11 cellular contexts compared by ENCODE assay signal in the genomic region with DNA sequence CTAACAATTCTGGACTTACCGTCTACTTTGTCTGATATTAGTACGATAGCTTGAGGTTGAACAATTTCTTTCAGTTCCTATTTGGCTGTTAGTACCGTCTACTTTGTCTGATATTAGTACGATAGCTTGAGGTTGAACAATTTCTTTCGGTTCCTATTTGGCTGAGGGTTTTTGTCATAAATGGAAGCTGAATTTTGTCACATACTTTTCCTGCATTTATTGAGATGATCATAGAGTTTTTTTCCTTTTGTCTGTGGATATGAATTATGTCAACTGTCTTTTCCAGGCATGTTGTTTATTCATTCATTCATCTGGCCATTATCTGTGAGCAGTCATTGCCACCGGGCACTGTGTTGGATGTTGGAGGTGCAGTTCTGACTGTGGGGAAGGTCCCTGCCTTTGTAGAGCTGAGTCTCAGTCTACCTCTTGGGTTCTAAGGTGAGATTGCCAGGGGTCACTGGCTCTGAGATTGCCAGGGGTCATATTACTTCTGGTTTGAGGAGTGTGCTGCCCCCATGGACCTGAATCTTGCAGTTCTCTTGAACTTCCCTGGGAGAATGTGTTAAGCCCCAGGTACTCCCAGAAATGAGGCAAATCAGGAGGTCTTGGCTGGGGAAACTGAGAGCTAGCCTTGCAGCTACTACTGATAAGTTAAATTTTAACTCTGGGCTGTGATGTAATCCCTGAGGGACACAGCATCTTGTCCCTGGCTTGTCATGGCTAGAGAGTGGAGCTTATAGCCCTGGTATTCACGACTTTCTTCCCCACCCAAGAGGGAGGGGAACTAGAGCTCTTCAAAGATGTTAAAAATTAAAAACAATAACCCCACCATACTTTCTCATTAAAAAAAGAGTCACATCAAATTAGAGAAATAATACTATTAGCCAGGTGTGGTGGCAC.
DNase-seq lines count a peak whose midpoint lies in the region; ATAC-seq and TF ChIP-seq lines count a peak whose summit lies in the region.
"Had no signal": no experiment of that assay in that cellular context is flagged by ENCODE, and none has a peak within 500 bp of the region (broad histone marks: within the 10 kb centered on the region; RNA-seq: fewer than 3 reads in every experiment).

No MANE protein-coding gene starts in this region.

- H3K36me3 ChIP-seq in PC-3 (ENCODE audit: low read depth, low read length) = no peaks in the 10 kb centered on the region
- no peaks in the 10 kb centered on the region for H3K36me3 ChIP-seq in smooth muscle cell (ENCODE audit: low read depth)
- no peaks in the 10 kb centered on the region for H3K36me3 ChIP-seq in HAP-1 (replicated peaks)

- H3K4me1 Mint-ChIP-seq in chondrocyte (ENCODE audit: low read depth) = peaks cover 40% of the 10 kb centered on the region

- in situ Hi-C loops in HAP-1 (cut with MboI; ENCODE audit: low sequenced_read_pairs) = no loop called here

- H2AFZ ChIP-seq in PC-3 (ENCODE audit: low read length) (no peak overlapping the region), smooth muscle cell (ENCODE audit: low read depth) (no peak overlapping the region)

- 91% methylated on average over 7 of the region's 7 CpGs for WGBS in smooth muscle cell (ENCODE audit: low lambda C conversion rate)

- H3K79me2 ChIP-seq in PC-3 (ENCODE audit: low read length) = no peaks in the 10 kb centered on the region
- H3K79me2 ChIP-seq in smooth muscle cell (ENCODE audit: low read depth) = no peaks in the 10 kb centered on the region

- H4K20me1 ChIP-seq in PC-3 (ENCODE audit: low read length) (no peaks in the 10 kb centered on the region), smooth muscle cell (ENCODE audit: low read depth) (no peaks in the 10 kb centered on the region)

- no peak overlapping the region for H3K27ac Mint-ChIP-seq in chondrocyte (ENCODE audit: unreplicated experiment)

- no TSS peak for BruUV-seq in PC-3 (replicated peaks; lab: Mats Ljungman, UMichigan)

- no peak overlapping the region for H3K9ac ChIP-seq in PC-3 (ENCODE audit: low read length)
- no peak overlapping the region for H3K9ac ChIP-seq in smooth muscle cell (ENCODE audit: low read depth)

- 0 out of 2 replicates have a peak, but pooled peaks cover 4% of the 10 kb centered on the region for H3K9me2 ChIP-seq in PC-3 (replicated peaks; ENCODE audit: low read length)

- no peaks in the 10 kb centered on the region for H3K27me3 Mint-ChIP-seq in chondrocyte (ENCODE audit: low read depth)

- H3K4me3 ChIP-seq in PC-3 (ENCODE audit: low read length) (no peak overlapping the region), smooth muscle cell (no peak overlapping the region), HAP-1 (no peak overlapping the region)

- H3K4me1 ChIP-seq in PC-3 (ENCODE audit: insufficient read depth, low read length) (peaks cover 17% of the 10 kb centered on the region), smooth muscle cell (ENCODE audit: low read depth) (peaks cover under 1% of the 10 kb centered on the region), HAP-1 (peaks cover under 1% of the 10 kb centered on the region)

- H3K9me3 Mint-ChIP-seq in chondrocyte (ENCODE audit: low read depth) = no peaks in the 10 kb centered on the region

- H3F3A ChIP-seq in PC-3 (ENCODE audit: low read length, unreplicated experiment) (no peaks in the 10 kb centered on the region), smooth muscle cell (ENCODE audit: low read depth) (no peaks in the 10 kb centered on the region)

- intact Hi-C loops in PC-3 (cut with micrococcal nuclease) = no loop called here

- peak; percentile 93 for ATAC-seq in GM18511 (IDR thresholded peaks at IDR 0.05; ENCODE audit: unreplicated experiment)
- peak; percentile 79 for ATAC-seq in HG03039 (IDR thresholded peaks at IDR 0.05; ENCODE audit: unreplicated experiment)
- ATAC-seq in PC-3 = no peak
- ATAC-seq: HCT116 had no signal

- H3K4me2 ChIP-seq in PC-3 (ENCODE audit: low read length) = 0 out of 2 replicates have a peak overlapping the region, but pooled peaks have one; percentile 28
- no peak overlapping the region for H3K4me2 ChIP-seq in smooth muscle cell

- no peak overlapping the region for H3K4me3 Mint-ChIP-seq in chondrocyte (ENCODE audit: unreplicated experiment)

- H3K9me3 ChIP-seq in PC-3 (ENCODE audit: low read length) (no peaks in the 10 kb centered on the region), smooth muscle cell (replicated peaks; ENCODE audit: low read depth) (no peaks in the 10 kb centered on the region), HAP-1 (no peaks in the 10 kb centered on the region)

- H3K36me3 Mint-ChIP-seq in chondrocyte (ENCODE audit: low read depth) = no peaks in the 10 kb centered on the region

- H3K27me3 ChIP-seq in PC-3 (ENCODE audit: low read length) (no peaks in the 10 kb centered on the region), smooth muscle cell (ENCODE audit: low read depth) (no peaks in the 10 kb centered on the region), HAP-1 (ENCODE audit: low read depth) (no peaks in the 10 kb centered on the region)

- TF ChIP-seq CTCF in GM20000 (IDR thresholded peaks at IDR 0.05; ENCODE audit: extremely low read depth, missing control alignments) = no peak
- TF ChIP-seq CTCF in PC-3 (conservative IDR thresholded peaks at IDR 0.05; ENCODE audit: low read depth, low read length) = no peak
- TF ChIP-seq CTCF in chondrocyte (IDR thresholded peaks at IDR 0.05) = no peak
- TF ChIP-seq CTCF in smooth muscle cell (IDR thresholded peaks at IDR 0.05; ENCODE audit: borderline replicate concordance, insufficient read depth, poor library complexity, severe bottlenecking) = no peak

- POLR2A ChIA-PET in PC-3 (lab: Charles Lee; ENCODE audit: unreplicated experiment) = interaction anchor here (0.7 to 1.0 kb wide), 2 partner anchors 12 to 20 kb away, joined by 3 to 28 read pairs; no protein-coding TSS in a partner anchor

- DNase-seq in GM20000 (ENCODE audit: low spot score) (peak; percentile 59), PC-3 (no peak), chondrocyte (ENCODE audit: low spot score) (no peak), smooth muscle cell (lab: John Stamatoyannopoulos, UW; ENCODE audit: unreplicated experiment) (no peak), putamen (ENCODE audit: low spot score) (no peak), HAP-1 (ENCODE audit: low spot score in 2 of 2) (no peak)
- DNase-seq: Calu3, NCI-H187 treated with DMSO at 0.1 percent for 48 hours had no signal

- H3K27ac ChIP-seq in PC-3 (ENCODE audit: low read length) = no peak overlapping the region
- no peak overlapping the region for H3K27ac ChIP-seq in smooth muscle cell (ENCODE audit: low read depth)

- CTCF ChIA-PET in PC-3 (lab: Charles Lee) = interaction anchor here (0.6 kb wide), 1 partner anchor 47 kb away, joined by 3 read pairs; no protein-coding TSS in a partner anchor
